11 cellular contexts compared by ENCODE assay signal in the genomic region with DNA sequence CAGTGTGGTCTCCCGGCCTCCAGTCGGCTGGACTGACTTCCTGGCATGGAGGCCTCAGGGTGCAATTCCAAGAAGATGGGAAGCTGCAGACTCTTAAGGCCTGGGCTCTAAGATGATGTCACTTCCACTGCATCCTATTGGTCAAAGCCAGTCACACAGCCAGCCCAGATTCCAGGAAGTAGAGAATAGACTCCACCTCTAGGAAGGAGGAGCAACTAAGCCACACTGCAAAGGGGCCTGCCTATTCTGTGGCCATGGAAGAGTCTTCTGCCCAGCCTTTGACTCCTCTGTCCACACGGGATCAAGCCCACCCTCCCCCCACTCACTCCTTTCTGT.
DNase-seq lines count a peak whose midpoint lies in the region; ATAC-seq and TF ChIP-seq lines count a peak whose summit lies in the region.
"Had no signal": no experiment of that assay in that cellular context is flagged by ENCODE, and none has a peak within 500 bp of the region (broad histone marks: within the 10 kb centered on the region; RNA-seq: fewer than 3 reads in every experiment).

No MANE protein-coding gene starts in this region.

- H3K4me3 ChIP-seq in Panc1 (ENCODE audit: low read depth in 2 of 2, low read length in 2 of 2), result no peak overlapping the region
- H3K4me3 ChIP-seq in fibroblast of mammary gland (ENCODE audit: control insufficient read depth, low read depth, low read length), result no peak overlapping the region
- H3K4me3 ChIP-seq in uterus, result no peak overlapping the region
- H3K4me3 ChIP-seq: esophagus squamous epithelium, lung had no signal

- H3K36me3 ChIP-seq in Panc1 (ENCODE audit: control insufficient read depth, insufficient read depth, low read length) (no peaks in the 10 kb centered on the region), uterus (no peaks in the 10 kb centered on the region)
- H3K36me3 ChIP-seq: esophagus squamous epithelium had no signal

- TF ChIP-seq POLR2A in uterus (IDR thresholded peaks at IDR 0.05), result no peak

- DNase-seq in ACHN (peak; percentile 35), H4 (ENCODE audit: low spot score) (peak; percentile 63), Panc1 (ENCODE audit: low read depth, low spot score) (no peak), fibroblast of mammary gland (ENCODE audit: low read depth) (peak; percentile 18), uterus (no peak), DMS79 (lab: John Stamatoyannopoulos, UW) (no peak)
- DNase-seq: CD8-positive, alpha-beta memory T cell; esophagus squamous epithelium had no signal

- ATAC-seq in Panc1 (no peak), GM21723 (IDR thresholded peaks at IDR 0.05; ENCODE audit: unreplicated experiment) (no peak), GM21381 (IDR thresholded peaks at IDR 0.05; ENCODE audit: unreplicated experiment) (no peak)

- peak overlapping the region; percentile 46; the same call in 1 of the 2 replicates for H3K27ac ChIP-seq in Panc1 (ENCODE audit: low read length)
- H3K27ac ChIP-seq in uterus, result no peak overlapping the region
- H3K27ac ChIP-seq: esophagus squamous epithelium had no signal

- H3K4me1 ChIP-seq in Panc1 (ENCODE audit: control insufficient read depth, insufficient read depth, low read length), result peaks cover 30% of the 10 kb centered on the region
- no peaks in the 10 kb centered on the region for H3K4me1 ChIP-seq in uterus

- H3K9me3 ChIP-seq in Panc1 (ENCODE audit: control insufficient read depth, insufficient read depth, low read depth, low read length) (no peaks in the 10 kb centered on the region), uterus (no peaks in the 10 kb centered on the region)
- H3K9me3 ChIP-seq: esophagus squamous epithelium had no signal

- H3K27me3 ChIP-seq in Panc1 (ENCODE audit: control insufficient read depth, insufficient read depth, low read length) (no peaks in the 10 kb centered on the region), uterus (no peaks in the 10 kb centered on the region)
- H3K27me3 ChIP-seq: esophagus squamous epithelium had no signal

- intact Hi-C loops in Panc1 (cut with micrococcal nuclease; ENCODE audit: unreplicated experiment) (no loop called here), uterus (cut with DNase I; ENCODE audit: low total_unique reads) (no loop called here)

- CTCF ChIA-PET in Panc1 (lab: Charles Lee), result no interaction called here

- in situ Hi-C loops in ACHN (cut with HindIII; ENCODE audit: low pct_ligation_motif_present, low pct_unique_long_range_greater_than_20kb, low sequenced_read_pairs), result no loop called here
- in situ Hi-C loops in Panc1 (cut with HindIII; ENCODE audit: low pct_unique_long_range_greater_than_20kb, low sequenced_read_pairs), result no loop called here

- no TSS peak for BruUV-seq in Panc1 (replicated peaks; lab: Mats Ljungman, UMichigan)

- TF ChIP-seq CTCF in Panc1 (IDR thresholded peaks at IDR 0.05) (no peak), fibroblast of mammary gland (conservative IDR thresholded peaks at IDR 0.05; ENCODE audit: control insufficient read depth, insufficient read depth, low read depth, low read length) (no peak), uterus (IDR thresholded peaks at IDR 0.05) (no peak)

- POLR2A ChIA-PET in Panc1 (lab: Charles Lee), result no interaction called here

Comparison
In these comparisons a context has a peak if more than half of its experiments do, and no peak if none do; other contexts are left out.
1. DNase-seq: peak in ACHN (single experiment), H4 (single experiment) and fibroblast of mammary gland (single experiment); none in Panc1 (single experiment), uterus (0 of 2) and DMS79 (single experiment).